ENCODE assay signal across 8 cellular contexts in the genomic region with DNA sequence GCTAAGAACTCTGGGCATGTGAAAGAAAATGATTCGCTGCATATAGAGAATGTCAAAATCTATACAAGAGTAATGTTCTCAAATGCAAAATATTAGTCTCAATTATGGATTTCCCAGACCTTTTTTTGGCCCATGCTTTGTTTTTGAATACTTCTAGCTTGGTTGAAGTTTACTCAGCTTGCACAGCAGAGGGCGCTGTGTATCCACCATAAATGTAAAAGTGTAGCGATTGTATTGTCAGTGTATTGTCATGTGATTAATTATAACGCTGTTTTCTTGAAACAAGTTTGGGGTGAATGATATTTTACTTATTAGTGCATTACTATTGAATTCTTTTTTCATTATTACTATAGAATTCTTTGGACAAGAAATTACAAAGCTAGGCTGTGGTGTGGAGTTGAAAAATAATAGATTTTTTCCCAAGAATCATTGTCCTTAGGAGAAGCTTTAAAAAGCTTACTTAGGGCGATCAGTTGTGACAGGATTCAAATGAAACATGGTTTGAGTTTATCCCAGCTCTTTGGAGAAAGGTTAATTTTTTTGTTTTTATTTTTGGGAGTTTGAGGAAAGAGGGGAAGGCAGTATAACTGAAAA.
A peak's percentile ranks its signal among the peaks of the same experiment; 100 is the strongest.
DNase-seq lines count a peak whose midpoint lies in the region; ATAC-seq and TF ChIP-seq lines count a peak whose summit lies in the region.

No MANE protein-coding gene starts in this region.

- peak overlapping the region in 6 of 8 donors; percentile 4 to 68 (median 30) for H3K27ac Mint-ChIP-seq in CD8-positive, alpha-beta memory T cell

- ATAC-seq in GM19438 (IDR thresholded peaks at IDR 0.05; ENCODE audit: low read depth, unreplicated experiment) (peak; percentile 79), HG03521 (IDR thresholded peaks at IDR 0.05; ENCODE audit: unreplicated experiment) (peak; percentile 79), PC-3 (peak; percentile 63)

- no peak overlapping the region for H3K4me3 Mint-ChIP-seq in CD8-positive, alpha-beta memory T cell

- 20 to 26% methylated on average over 5 of the region's 5 CpGs for WGBS in tibial nerve, 2 donors

- H3K79me2 ChIP-seq in PC-3 (ENCODE audit: low read length) = no peaks in the 10 kb centered on the region
- no peaks in the 10 kb centered on the region for H3K79me2 ChIP-seq in osteoblast (ENCODE audit: insufficient read depth, low read length)

- no peaks in the 10 kb centered on the region for H3K27me3 Mint-ChIP-seq in CD8-positive, alpha-beta memory T cell

- intact Hi-C loops in PC-3 (cut with micrococcal nuclease) = loop anchor here (2.0 to 10.0 kb wide), 4 partner anchors 60 to 1510 kb away; no protein-coding TSS in a partner anchor

- H3K9ac ChIP-seq in PC-3 (ENCODE audit: low read length) = no peak overlapping the region

- peak; percentile 28 to 55 (median 41) for DNase-seq in CD8-positive, alpha-beta memory T cell
- peak; percentile 37 for DNase-seq in PC-3
- peak; percentile 59 to 64 for DNase-seq in activated T-cell treated with anti-CD3 and anti-CD28 coated beads, Interleukin-2, amount 50 U/mL, for 48 hours
- DNase-seq in fibroblast of mammary gland (ENCODE audit: low read depth) = peak; percentile 72
- DNase-seq in osteoblast (ENCODE audit: insufficient read length, low spot score, missing footprints) = no peak
- DNase-seq in tibial nerve (ENCODE audit: low spot score in 2 of 2) = peak in 1 of 2 donors; percentile 24

- no peaks in the 10 kb centered on the region for H4K20me1 ChIP-seq in PC-3 (ENCODE audit: low read length)
- no peaks in the 10 kb centered on the region for H4K20me1 ChIP-seq in osteoblast (ENCODE audit: insufficient read depth, low read length)

- TF ChIP-seq POLR2A in tibial nerve (IDR thresholded peaks at IDR 0.05) = no peak

- no peaks in the 10 kb centered on the region for H3K9me3 ChIP-seq in CD8-positive, alpha-beta memory T cell (ENCODE audit: low read length)
- H3K9me3 ChIP-seq in PC-3 (ENCODE audit: low read length) = no peaks in the 10 kb centered on the region
- no peaks in the 10 kb centered on the region for H3K9me3 ChIP-seq in osteoblast (ENCODE audit: low read depth, low read length)
- H3K9me3 ChIP-seq in tibial nerve = no peaks in the 10 kb centered on the region

- no peaks in the 10 kb centered on the region for H3K9me2 ChIP-seq in PC-3 (replicated peaks; ENCODE audit: low read length)

- TF ChIP-seq EP300 in tibial nerve (IDR thresholded peaks at IDR 0.05) = no peak

- H3K4me3 ChIP-seq in CD8-positive, alpha-beta memory T cell (ENCODE audit: low read length) = no peak overlapping the region
- no peak overlapping the region for H3K4me3 ChIP-seq in PC-3 (ENCODE audit: low read length)
- H3K4me3 ChIP-seq in fibroblast of mammary gland (ENCODE audit: control insufficient read depth, low read depth, low read length) = no peak overlapping the region
- no peak overlapping the region for H3K4me3 ChIP-seq in osteoblast (ENCODE audit: insufficient read depth, low read length)
- no peak overlapping the region for H3K4me3 ChIP-seq in tibial nerve

- POLR2A ChIA-PET in CD8-positive, alpha-beta memory T cell (lab: Charles Lee) = no interaction called here
- POLR2A ChIA-PET in PC-3 (lab: Charles Lee; ENCODE audit: unreplicated experiment) = no interaction called here

- no peak overlapping the region for H3K27ac ChIP-seq in CD8-positive, alpha-beta memory T cell (ENCODE audit: low read depth, low read length)
- H3K27ac ChIP-seq in PC-3 (ENCODE audit: low read length) (no peak overlapping the region), osteoblast (ENCODE audit: low read depth, low read length) (peak overlapping the region; percentile 30), tibial nerve (no peak overlapping the region)

- H3K4me1 Mint-ChIP-seq in CD8-positive, alpha-beta memory T cell = peaks cover 12 to 15% (median 15%) of the 10 kb centered on the region in 3 donors

- H3K4me2 ChIP-seq in PC-3 (ENCODE audit: low read length) = no peak overlapping the region
- H3K4me2 ChIP-seq in osteoblast (ENCODE audit: insufficient read depth, low read length) = peak overlapping the region; percentile 67

- TF ChIP-seq CTCF in PC-3 (conservative IDR thresholded peaks at IDR 0.05; ENCODE audit: low read depth, low read length) = peak; percentile 62
- peak; percentile 86 for TF ChIP-seq CTCF in fibroblast of mammary gland (conservative IDR thresholded peaks at IDR 0.05; ENCODE audit: control insufficient read depth, insufficient read depth, low read depth, low read length)
- TF ChIP-seq CTCF in osteoblast (IDR thresholded peaks at IDR 0.05; ENCODE audit: extremely low read depth, low read depth, low read length) = peak; percentile 87
- peak; percentile 69 to 79 (median 72) for TF ChIP-seq CTCF in tibial nerve (IDR thresholded peaks at IDR 0.05)

- H2AFZ ChIP-seq in PC-3 (ENCODE audit: low read length) (no peak overlapping the region), osteoblast (ENCODE audit: low read length) (no peak overlapping the region)

- CTCF ChIA-PET in CD8-positive, alpha-beta memory T cell (lab: Charles Lee) = interaction anchor here (0.6 to 2.3 kb wide), 17 partner anchors 9 to 81 kb away, joined by 3 to 14 read pairs (median 4); no protein-coding TSS in a partner anchor
- CTCF ChIA-PET in PC-3 (lab: Charles Lee) = interaction anchor here (0.5 to 1.0 kb wide), 4 partner anchors 25 to 1509 kb away, joined by 3 to 4 read pairs (median 3); no protein-coding TSS in a partner anchor

- H3F3A ChIP-seq in PC-3 (ENCODE audit: low read length, unreplicated experiment) = no peaks in the 10 kb centered on the region

- no peaks in the 10 kb centered on the region for H3K4me1 ChIP-seq in CD8-positive, alpha-beta memory T cell (ENCODE audit: insufficient read depth, low read length)
- H3K4me1 ChIP-seq in PC-3 (ENCODE audit: insufficient read depth, low read length) (peaks cover 6% of the 10 kb centered on the region), osteoblast (ENCODE audit: insufficient read depth, low read length) (peaks cover 5% of the 10 kb centered on the region), tibial nerve (peaks cover 0 to 18% (median 0%) of the 10 kb centered on the region in 4 donors)

- H3K9me3 Mint-ChIP-seq in CD8-positive, alpha-beta memory T cell = no peaks in the 10 kb centered on the region

- no peaks in the 10 kb centered on the region for H3K27me3 ChIP-seq in CD8-positive, alpha-beta memory T cell (ENCODE audit: insufficient read depth, low read length, poor library complexity, severe bottlenecking)
- no peaks in the 10 kb centered on the region for H3K27me3 ChIP-seq in PC-3 (ENCODE audit: low read length)
- no peaks in the 10 kb centered on the region for H3K27me3 ChIP-seq in osteoblast (ENCODE audit: insufficient read depth, low read length)
- H3K27me3 ChIP-seq in tibial nerve = no peaks in the 10 kb centered on the region

- peaks cover 6% of the 10 kb centered on the region for H3K36me3 ChIP-seq in CD8-positive, alpha-beta memory T cell (ENCODE audit: insufficient read depth, low read length)
- no peaks in the 10 kb centered on the region for H3K36me3 ChIP-seq in PC-3 (ENCODE audit: low read depth, low read length)
- H3K36me3 ChIP-seq in osteoblast (ENCODE audit: insufficient read depth, low read length) = peaks cover 16% of the 10 kb centered on the region
- H3K36me3 ChIP-seq in tibial nerve = peaks cover 0 to 25% (median 0%) of the 10 kb centered on the region in 3 donors

- no TSS peak for BruUV-seq in PC-3 (replicated peaks; lab: Mats Ljungman, UMichigan)

- H3K36me3 Mint-ChIP-seq in CD8-positive, alpha-beta memory T cell = peaks cover 13 to 58% (median 30%) of the 10 kb centered on the region in 3 donors
